Comparison of ENCODE assay signal across 8 cellular contexts in the genomic region with DNA sequence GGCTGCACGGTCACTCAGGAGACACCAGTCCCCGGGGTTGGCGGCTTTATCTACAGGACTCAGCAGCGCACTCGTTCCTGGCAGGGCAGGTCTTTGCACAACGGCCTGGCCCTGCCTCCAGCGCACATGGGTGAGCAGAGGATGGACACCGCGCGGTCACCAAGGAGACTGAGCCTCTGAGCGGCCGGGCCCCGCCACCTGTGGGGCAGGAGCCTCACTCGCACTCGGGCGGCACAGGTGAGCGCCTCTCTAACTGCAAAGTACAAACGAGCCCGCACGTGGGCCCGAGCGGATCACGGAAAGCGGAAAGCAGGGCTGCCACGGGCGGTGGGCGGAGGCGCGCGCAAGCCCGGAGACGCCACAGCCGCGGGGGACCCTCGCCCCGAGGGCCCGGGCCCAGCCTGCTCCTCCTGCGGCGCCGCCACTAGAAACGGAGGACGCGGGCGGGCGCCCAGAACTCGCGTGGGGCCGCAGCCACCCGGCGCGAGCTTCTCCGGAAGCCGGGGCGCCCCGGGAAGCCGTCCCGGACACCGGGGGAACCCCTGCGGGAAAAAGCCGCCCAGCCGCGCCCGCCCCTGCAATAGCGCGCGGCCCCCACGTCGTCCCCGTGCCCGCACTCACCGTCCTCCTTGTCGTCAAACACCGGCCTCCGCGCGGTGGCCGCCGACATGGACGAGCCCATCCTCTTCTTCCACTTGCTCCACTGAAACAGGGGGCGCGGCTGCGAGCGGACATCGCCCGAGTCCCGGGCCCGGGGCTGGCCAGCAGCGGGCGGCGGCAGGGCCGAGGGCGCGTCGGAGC. TPM values are rescaled to one million over a fixed set of nuclear protein-coding genes. Genes with fewer than 3 reads are reported as not detected.
DNase-seq lines count a peak whose midpoint lies in the region; ATAC-seq and TF ChIP-seq lines count a peak whose summit lies in the region.

No MANE protein-coding gene starts in this region.

- H3K27ac Mint-ChIP-seq in chondrocyte (ENCODE audit: unreplicated experiment), result no peak overlapping the region

- H3K4me3 ChIP-seq in ACC112 (ENCODE audit: low read depth, low read length), result peak overlapping the region; percentile 88
- peak overlapping the region; percentile 88 for H3K4me3 ChIP-seq in lower lobe of right lung

- H3K27ac ChIP-seq in ACC112 (ENCODE audit: low read depth, low read length) (no peak overlapping the region), VCaP (peak overlapping the region; percentile 80), lower lobe of right lung (no peak overlapping the region)

- peak overlapping the region; percentile 78 for H2AFZ ChIP-seq in ACC112 (ENCODE audit: low read length, unreplicated experiment)

- DNase-seq in chondrocyte (ENCODE audit: low spot score) (peak; percentile 91), lower lobe of right lung (peak; percentile 80), GM20000 (ENCODE audit: low spot score) (no peak)
- DNase-seq in stimulated activated naive CD8-positive, alpha-beta T cell treated with anti-CD3 and anti-CD28 coated beads, Interleukin-15, Interleukin-2, amounts not matched to agents 100 U/mL and 50 U/mL, for 24 hours, result peak; percentile 49

- no peaks in the 10 kb centered on the region for H3K27me3 Mint-ChIP-seq in chondrocyte (ENCODE audit: low read depth)

- TF ChIP-seq CTCF in VCaP (conservative IDR thresholded peaks at IDR 0.05) (0 out of 2 replicates have a peak, but pooled peaks have one; percentile 8), chondrocyte (IDR thresholded peaks at IDR 0.05) (no peak), lower lobe of right lung (IDR thresholded peaks at IDR 0.05) (no peak), GM20000 (IDR thresholded peaks at IDR 0.05; ENCODE audit: extremely low read depth, missing control alignments) (no peak)

- no peaks in the 10 kb centered on the region for H3K9me3 Mint-ChIP-seq in chondrocyte (ENCODE audit: low read depth)

- H3K36me3 ChIP-seq in ACC112 (ENCODE audit: insufficient read depth, low read length) (no peaks in the 10 kb centered on the region), lower lobe of right lung (no peaks in the 10 kb centered on the region)

- H3K79me2 ChIP-seq in ACC112 (ENCODE audit: control insufficient read depth, insufficient read depth, low read length, unreplicated experiment), result peaks cover 3% of the 10 kb centered on the region

- ATAC-seq in GM19023 (IDR thresholded peaks at IDR 0.05; ENCODE audit: unreplicated experiment) (peak; percentile 23), HG03442 (IDR thresholded peaks at IDR 0.05; ENCODE audit: unreplicated experiment) (peak; percentile 16), lower lobe of right lung (peak; percentile 39 to 45)
- peak; percentile 1 for ATAC-seq in stimulated activated naive CD8-positive, alpha-beta T cell treated with anti-CD3 and anti-CD28 coated beads, Interleukin-15, Interleukin-2, amounts not matched to agents 100 U/mL and 50 U/mL, for 24 hours

- no peaks in the 10 kb centered on the region for H3K27me3 ChIP-seq in ACC112 (ENCODE audit: insufficient read depth, low read length)
- no peaks in the 10 kb centered on the region for H3K27me3 ChIP-seq in lower lobe of right lung (ENCODE audit: low read depth)

- intact Hi-C loops in lower lobe of right lung (cut with DNase I), result no loop called here

- H3K4me1 ChIP-seq in ACC112 (ENCODE audit: control insufficient read depth, insufficient read depth, low read length, unreplicated experiment) (peaks cover 5% of the 10 kb centered on the region), lower lobe of right lung (peaks cover 16% of the 10 kb centered on the region)

- H3K4me1 Mint-ChIP-seq in chondrocyte (ENCODE audit: low read depth), result peaks cover 7% of the 10 kb centered on the region

- no peaks in the 10 kb centered on the region for H3K9me3 ChIP-seq in lower lobe of right lung

- peaks cover 2% of the 10 kb centered on the region for H3K36me3 Mint-ChIP-seq in chondrocyte (ENCODE audit: low read depth)

- peak overlapping the region; percentile 86 for H3K4me3 Mint-ChIP-seq in chondrocyte (ENCODE audit: unreplicated experiment)

RNA-seq across cellular contexts. Expression of gene STK32C, which starts 0.6 kb away (rescaled TPM):
- total RNA-seq in chondrocyte (15.8 to 17.9 TPM (median 17.2 TPM) in 3 replicates), lower lobe of right lung (14.1 TPM)

RNA-seq across cellular contexts. Expression of gene LRRC27, which starts 24.8 kb away (rescaled TPM):
- total RNA-seq in chondrocyte (10.2 to 14.4 TPM (median 13.2 TPM) in 3 replicates), lower lobe of right lung (15.5 TPM)
